ENCODE assay signal across 29 cellular contexts in genomic region chr7:134442441-134443220, GRCh38.
"Had no signal": no experiment of that assay in that cellular context is flagged by ENCODE, and none has a peak within 500 bp of the region (broad histone marks: within the 10 kb centered on the region; RNA-seq: fewer than 3 reads in every experiment).

No MANE protein-coding gene starts in this region.

- FAIRE-seq: islet of Langerhans, kidney, urothelium cell line had no signal

- H3K9me3 ChIP-seq: ovary, suprapubic skin, thoracic aorta, tibial artery, upper lobe of right lung had no signal

- H3K4me3 ChIP-seq: left lung, lower lobe of right lung, ovary, skin epidermis, suprapubic skin, thoracic aorta, tibial artery, upper lobe of right lung had no signal

- H3K36me3 ChIP-seq: ovary had no signal

- DNase-seq: hypothalamus; immature natural killer cell; kidney; left colon; left lung; lower lobe of right lung; mammary epithelial cell; mesenchymal stem cell; naive thymus-derived CD8-positive, alpha-beta T cell; nucleus accumbens; ovary; right cardiac atrium; stimulated activated CD4-positive, alpha-beta T cell treated with anti-CD3 and anti-CD28 coated beads, Interleukin-12 subunit alpha, Interleukin-12 subunit beta, amount 100 ng/mL, for 4 hours; stimulated activated CD4-positive, alpha-beta T cell treated with anti-CD3 and anti-CD28 coated beads, Interleukin-15, amount 100 ng/mL, for 24 hours; stimulated activated CD4-positive, alpha-beta T cell treated with anti-CD3 and anti-CD28 coated beads, Interleukin-2, amount 100 ng/mL, for 24 hours; stimulated activated CD4-positive, alpha-beta T cell treated with anti-CD3 and anti-CD28 coated beads, Interleukin-4, amount 100 ng/mL, for 1 hour; stimulated activated naive CD4-positive, alpha-beta T cell; tibial artery; trophoblast cell; upper lobe of right lung had no signal

- H3K4me1 Mint-ChIP-seq: immature natural killer cell, neural crest cell had no signal

- H3K27ac Mint-ChIP-seq: nephron; progenitor cell of endocrine pancreas; stimulated activated naive CD8-positive, alpha-beta T cell treated with anti-CD3 and anti-CD28 coated beads, Interleukin-15, Interleukin-2, amounts not matched to agents 100 ng/mL and 50 ng/mL, for 24 hours had no signal

- H3K4me3 Mint-ChIP-seq: immature natural killer cell; naive thymus-derived CD8-positive, alpha-beta T cell; nephron; neural crest cell; stimulated activated naive CD8-positive, alpha-beta T cell treated with anti-CD3 and anti-CD28 coated beads, Interleukin-15, Interleukin-2, amounts not matched to agents 100 ng/mL and 50 ng/mL, for 24 hours had no signal

- H3K9me3 Mint-ChIP-seq: immature natural killer cell; stimulated activated naive CD8-positive, alpha-beta T cell treated with anti-CD3 and anti-CD28 coated beads, Interleukin-15, Interleukin-2, amounts not matched to agents 100 ng/mL and 50 ng/mL, for 24 hours had no signal

- H3K4me1 ChIP-seq: left lung, lower lobe of right lung, tibial artery, upper lobe of right lung had no signal

- ATAC-seq: left colon; left lung; naive thymus-derived CD8-positive, alpha-beta T cell; upper lobe of right lung had no signal

- H3K27me3 ChIP-seq: left lung, ovary, suprapubic skin, tibial artery, upper lobe of right lung had no signal

- H3K27ac ChIP-seq: left lung, lower lobe of right lung, ovary, skin epidermis, suprapubic skin, thoracic aorta, tibial artery, upper lobe of right lung had no signal

- H3K27me3 Mint-ChIP-seq: naive thymus-derived CD8-positive, alpha-beta T cell; progenitor cell of endocrine pancreas; stimulated activated naive CD8-positive, alpha-beta T cell treated with anti-CD3 and anti-CD28 coated beads, Interleukin-15, Interleukin-2, amounts not matched to agents 100 ng/mL and 50 ng/mL, for 24 hours had no signal
